Comparison of ENCODE assay signal across 8 cellular contexts in the genomic region with DNA sequence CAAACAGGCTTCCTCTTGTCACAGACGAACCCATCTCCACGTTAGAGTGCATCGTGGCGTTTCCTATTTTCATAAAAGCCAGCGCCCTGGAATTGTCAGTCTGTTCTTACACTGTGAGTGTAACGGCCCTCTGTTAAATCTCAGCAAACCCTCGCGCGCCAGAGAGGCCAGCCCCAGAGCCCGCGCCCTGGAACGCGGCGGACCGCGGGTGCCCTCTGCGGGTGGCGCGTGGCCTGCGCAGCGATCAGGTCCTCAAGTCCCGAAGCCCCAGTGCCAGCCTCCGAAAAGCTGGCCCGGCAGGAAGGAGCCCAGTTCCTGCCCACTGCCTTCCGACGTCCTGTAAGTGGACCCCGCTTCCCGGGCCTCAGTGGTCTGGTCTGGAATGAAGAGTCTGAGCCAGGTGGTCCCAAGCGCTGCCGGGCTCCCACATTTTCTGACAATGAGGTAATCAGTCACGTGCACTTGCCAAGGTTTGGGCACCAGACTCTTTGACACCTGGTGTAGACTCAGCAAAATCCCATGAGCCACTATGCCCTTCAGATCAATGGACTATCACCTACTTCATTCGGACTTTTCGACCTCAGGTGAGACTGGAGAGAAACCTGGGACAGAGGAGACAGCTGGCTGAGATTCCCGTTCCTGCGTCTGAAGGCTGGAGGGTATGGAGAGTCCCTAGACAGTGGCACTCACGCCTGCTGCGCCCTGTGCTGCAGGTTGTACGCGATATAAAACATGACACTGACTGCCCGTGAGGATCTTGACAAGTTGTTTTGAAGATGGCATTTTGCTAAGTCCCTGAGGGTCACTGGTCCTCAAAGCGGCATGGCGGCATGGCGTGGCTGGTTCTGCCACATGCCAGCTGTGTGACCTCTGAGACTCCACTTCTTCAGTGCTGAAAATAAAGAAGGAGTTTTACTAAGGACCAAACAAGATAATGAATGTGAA.
DNase-seq lines count a peak whose midpoint lies in the region; ATAC-seq lines count a peak whose summit lies in the region.

No MANE protein-coding gene starts in this region.

- H3K9me3 ChIP-seq in effector memory CD4-positive, alpha-beta T cell (ENCODE audit: control insufficient read depth, low read length), result no peaks in the 10 kb centered on the region

- no peak overlapping the region for H3K27ac ChIP-seq in effector memory CD4-positive, alpha-beta T cell (ENCODE audit: insufficient read depth, low read length, poor library complexity, severe bottlenecking)
- H3K27ac ChIP-seq in mesendoderm (ENCODE audit: low read depth, low read length), result no peak overlapping the region

- no peaks in the 10 kb centered on the region for H3K36me3 ChIP-seq in effector memory CD4-positive, alpha-beta T cell (ENCODE audit: control insufficient read depth, insufficient read depth, low read length)
- H3K36me3 ChIP-seq in mesendoderm (ENCODE audit: control insufficient read depth, insufficient read depth, low read length), result no peaks in the 10 kb centered on the region

- POLR2A ChIA-PET in activated CD8-positive, alpha-beta T cell treated with anti-CD3 and anti-CD28 coated beads, Interleukin-2, amount 10 ng/mL, durations not matched to agents 7 days and 5 days (lab: Charles Lee), result no interaction called here

- DNase-seq in AG20443 (ENCODE audit: low spot score), result peak; percentile 92
- DNase-seq in NCI-H510A treated with DMSO at 0.1 percent for 48 hours (lab: John Stamatoyannopoulos, UW), result peak; percentile 82
- DNase-seq in activated CD8-positive, alpha-beta T cell treated with anti-CD3 and anti-CD28 coated beads, Interleukin-2, amount 10 ng/mL, durations not matched to agents 7 days and 5 days, result peak; percentile 71
- peak; percentile 16 to 45 (median 39) for DNase-seq in effector memory CD4-positive, alpha-beta T cell
- DNase-seq in mesendoderm, result peak; percentile 81
- DNase-seq in stimulated activated CD8-positive, alpha-beta memory T cell treated with anti-CD3 and anti-CD28 coated beads, Interleukin-15, amount 100 ng/mL, for 1 hour (ENCODE audit: low read depth), result peak; percentile 38

- peaks cover 7% of the 10 kb centered on the region for H3K27me3 ChIP-seq in effector memory CD4-positive, alpha-beta T cell (replicated peaks; ENCODE audit: control insufficient read depth, insufficient read depth, low read length, poor library complexity, severe bottlenecking)
- peaks cover 8% of the 10 kb centered on the region for H3K27me3 ChIP-seq in mesendoderm (ENCODE audit: insufficient read depth, low read length, poor library complexity)

- no peak overlapping the region for H2BK15ac ChIP-seq in mesendoderm (replicated peaks; ENCODE audit: low read depth)

- H3K56ac ChIP-seq in mesendoderm (ENCODE audit: low read length), result peak overlapping the region; percentile 95

- H3K4me3 Mint-ChIP-seq in activated CD8-positive, alpha-beta T cell treated with anti-CD3 and anti-CD28 coated beads, Interleukin-2, amount 10 ng/mL, durations not matched to agents 7 days and 5 days, result peak overlapping the region; percentile 74

- no peak overlapping the region for H3K4ac ChIP-seq in mesendoderm (ENCODE audit: low read depth, low read length)

- H3K27me3 Mint-ChIP-seq in activated CD8-positive, alpha-beta T cell treated with anti-CD3 and anti-CD28 coated beads, Interleukin-2, amount 10 ng/mL, durations not matched to agents 7 days and 5 days (ENCODE audit: low read depth), result peaks cover 41% of the 10 kb centered on the region

- peak overlapping the region; percentile 85 for H3K9ac ChIP-seq in mesendoderm (ENCODE audit: low read length)

- H3K4me1 ChIP-seq in effector memory CD4-positive, alpha-beta T cell (ENCODE audit: control insufficient read depth, insufficient read depth, low read length, poor library complexity, severe bottlenecking), result peaks cover 15% of the 10 kb centered on the region
- no peaks in the 10 kb centered on the region for H3K4me1 ChIP-seq in mesendoderm (ENCODE audit: control insufficient read depth, low read depth, low read length)

- H2AK5ac ChIP-seq in mesendoderm (ENCODE audit: low read length), result no peak overlapping the region

- H3K4me1 Mint-ChIP-seq in activated CD8-positive, alpha-beta T cell treated with anti-CD3 and anti-CD28 coated beads, Interleukin-2, amount 10 ng/mL, durations not matched to agents 7 days and 5 days (ENCODE audit: low read depth), result peaks cover 12% of the 10 kb centered on the region

- WGBS in mesendoderm (ENCODE audit: extremely low coverage, insufficient coverage, low lambda C conversion rate), result no CpG with 5 or more reads among the region's 43 CpGs

- no peak overlapping the region for H3K18ac ChIP-seq in mesendoderm (ENCODE audit: low read length)

- H3K23ac ChIP-seq in mesendoderm (ENCODE audit: low read length), result peak overlapping the region; percentile 80

- CTCF ChIA-PET in activated CD8-positive, alpha-beta T cell treated with anti-CD3 and anti-CD28 coated beads, Interleukin-2, amount 10 ng/mL, durations not matched to agents 7 days and 5 days (lab: Charles Lee), result interaction anchor here (0.7 to 5.6 kb wide), 40 partner anchors 9 to 498 kb away, joined by 3 to 60 read pairs (median 5); a partner anchor contains a TSS

- H3K36me3 Mint-ChIP-seq in activated CD8-positive, alpha-beta T cell treated with anti-CD3 and anti-CD28 coated beads, Interleukin-2, amount 10 ng/mL, durations not matched to agents 7 days and 5 days (ENCODE audit: low read depth), result no peaks in the 10 kb centered on the region

- no peaks in the 10 kb centered on the region for H3K9me3 Mint-ChIP-seq in activated CD8-positive, alpha-beta T cell treated with anti-CD3 and anti-CD28 coated beads, Interleukin-2, amount 10 ng/mL, durations not matched to agents 7 days and 5 days (ENCODE audit: insufficient read depth)

- no peak overlapping the region for H3K27ac Mint-ChIP-seq in activated CD8-positive, alpha-beta T cell treated with anti-CD3 and anti-CD28 coated beads, Interleukin-2, amount 10 ng/mL, durations not matched to agents 7 days and 5 days

- peak; percentile 74 for ATAC-seq in GM18873 (IDR thresholded peaks at IDR 0.05; ENCODE audit: low FRiP score, unreplicated experiment)
- peak; percentile 80 for ATAC-seq in HG03139 (IDR thresholded peaks at IDR 0.05; ENCODE audit: unreplicated experiment)
- ATAC-seq in activated CD8-positive, alpha-beta T cell treated with anti-CD3 and anti-CD28 coated beads, Interleukin-2, amount 10 ng/mL, durations not matched to agents 7 days and 5 days, result peak; percentile 91

- no peaks in the 10 kb centered on the region for H3K79me1 ChIP-seq in mesendoderm (ENCODE audit: low read length)

- no peak overlapping the region for H2BK120ac ChIP-seq in mesendoderm (ENCODE audit: low read depth, low read length)

- peak overlapping the region; percentile 67 for H3K4me3 ChIP-seq in effector memory CD4-positive, alpha-beta T cell (ENCODE audit: insufficient read depth, low read depth, low read length, poor library complexity, severe bottlenecking)
- peak overlapping the region; percentile 50 for H3K4me3 ChIP-seq in mesendoderm (ENCODE audit: low read length)

- H2BK5ac ChIP-seq in mesendoderm (ENCODE audit: low read length), result no peak overlapping the region

- no peak overlapping the region for H4K5ac ChIP-seq in mesendoderm (ENCODE audit: low read length)

- H3K79me2 ChIP-seq in mesendoderm (ENCODE audit: control insufficient read depth, insufficient read depth, low read length), result no peaks in the 10 kb centered on the region

- H4K8ac ChIP-seq in mesendoderm (ENCODE audit: low read depth, low read length), result no peak overlapping the region

- H3K4me2 ChIP-seq in mesendoderm (ENCODE audit: low read length), result peak overlapping the region; percentile 99

Comparison
In these comparisons a context has a peak if more than half of its experiments do, and no peak if none do; other contexts are left out.
1. DNase-seq: peak in every context shown above with its lines; median percentile 92 in AG20443; 82 in NCI-H510A treated with DMSO at 0.1 percent for 48 hours; 81 in mesendoderm; 71 in activated CD8-positive, alpha-beta T cell treated with anti-CD3 and anti-CD28 coated beads, Interleukin-2, amount 10 ng/mL, durations not matched to agents 7 days and 5 days; 39 in effector memory CD4-positive, alpha-beta T cell; 38 in stimulated activated CD8-positive, alpha-beta memory T cell treated with anti-CD3 and anti-CD28 coated beads, Interleukin-15, amount 100 ng/mL, for 1 hour.